23 cellular contexts compared by ENCODE assay signal in the genomic region with DNA sequence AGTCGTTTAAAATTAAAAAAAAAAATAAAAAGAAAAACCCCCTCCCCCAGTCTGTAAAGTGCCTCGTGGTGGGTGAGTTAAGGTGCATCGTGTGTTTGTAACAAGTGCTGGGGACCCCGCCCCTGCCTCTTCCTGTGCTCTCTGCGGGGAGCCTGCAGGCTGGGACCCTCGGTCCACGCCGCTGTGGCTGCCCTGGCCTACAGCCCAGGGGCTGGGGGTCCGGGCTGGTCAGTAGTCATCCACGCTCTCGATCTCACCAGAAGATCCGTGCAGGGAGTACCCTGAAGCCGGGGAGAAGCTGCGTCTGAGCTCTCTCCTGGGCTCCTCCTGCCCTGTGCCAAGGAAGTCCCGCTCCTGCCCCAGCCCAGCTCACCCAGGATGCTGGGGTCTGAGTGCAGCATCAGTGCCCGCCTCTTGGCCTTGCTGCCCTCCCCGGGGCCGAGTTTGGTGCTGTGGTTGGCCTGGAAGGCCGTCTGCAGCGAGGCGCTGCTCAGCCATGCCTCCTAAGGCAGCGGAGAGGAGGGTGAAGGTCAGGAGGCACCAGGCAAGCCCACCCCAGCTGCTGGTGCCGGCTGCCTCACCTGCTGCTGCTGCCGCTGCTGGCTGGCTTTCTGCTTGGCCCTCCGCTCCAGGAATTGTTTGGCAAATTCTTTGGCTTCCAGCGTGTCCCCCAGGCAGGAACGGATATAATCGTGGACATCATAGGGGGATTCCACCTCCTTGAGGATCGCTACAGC. TPM values are rescaled to one million over a fixed set of nuclear protein-coding genes. Genes with fewer than 3 reads are reported as not detected.
A peak's percentile ranks its signal among the peaks of the same experiment; 100 is the strongest.
DNase-seq lines count a peak whose midpoint lies in the region; FAIRE-seq and TF ChIP-seq lines count a peak whose summit lies in the region.
"Had no signal": no experiment of that assay in that cellular context is flagged by ENCODE, and none has a peak within 500 bp of the region (broad histone marks: within the 10 kb centered on the region; RNA-seq: fewer than 3 reads in every experiment).

No MANE protein-coding gene starts in this region.

- TF ChIP-seq POLR2A in GM12891 (IDR thresholded peaks at IDR 0.05; ENCODE audit: low read depth, low read length) (no peak), esophagus muscularis mucosa (IDR thresholded peaks at IDR 0.05; ENCODE audit: low read depth) (no peak)

- H3K9me3 Mint-ChIP-seq in T-helper 2 cell treated with Interferon-gamma antibody and Interleukin-4, amounts not matched to agents 5 μg/mL and 100 μg/mL, for 36 hours = no peaks in the 10 kb centered on the region
- no peaks in the 10 kb centered on the region for H3K9me3 Mint-ChIP-seq in activated T-helper 2 cell treated with anti-CD3 and anti-CD28 coated beads, Interferon-gamma antibody, Interleukin-2, Interleukin-4, amounts not matched to agents 10 μg/mL and 5 μg/mL and 100 μg/mL, durations not matched to agents 14 hours and 24 hours and 36 hours
- no peaks in the 10 kb centered on the region for H3K9me3 Mint-ChIP-seq in neural progenitor cell
- H3K9me3 Mint-ChIP-seq: T-helper 1 cell treated with Interleukin-12 subunit alpha and Interleukin-12 subunit beta and Interleukin-4 antibody, amounts not matched to agents 30 μg/mL and 1 μg/mL, for 36 hours had no signal

- H3K4me1 Mint-ChIP-seq in T-helper 2 cell treated with Interferon-gamma antibody and Interleukin-4, amounts not matched to agents 5 μg/mL and 100 μg/mL, for 36 hours (ENCODE audit: low read depth) = peaks cover 9% of the 10 kb centered on the region
- peaks cover 7% of the 10 kb centered on the region for H3K4me1 Mint-ChIP-seq in activated T-helper 2 cell treated with anti-CD3 and anti-CD28 coated beads, Interferon-gamma antibody, Interleukin-2, Interleukin-4, amounts not matched to agents 10 μg/mL and 5 μg/mL and 100 μg/mL, durations not matched to agents 14 hours and 24 hours and 36 hours (ENCODE audit: low read depth)
- peaks cover 4% of the 10 kb centered on the region for H3K4me1 Mint-ChIP-seq in neural progenitor cell

- TF ChIP-seq CTCF in neural progenitor cell (IDR thresholded peaks at IDR 0.05) (no peak), esophagus muscularis mucosa (IDR thresholded peaks at IDR 0.05) (no peak)

- intact Hi-C loops in activated T-helper 2 cell treated with anti-CD3 and anti-CD28 coated beads, Interferon-gamma antibody, Interleukin-2, Interleukin-4, amounts not matched to agents 10 μg/mL and 5 μg/mL and 100 μg/mL, durations not matched to agents 14 hours and 24 hours and 36 hours (cut with micrococcal nuclease) = no loop called here
- intact Hi-C loops in esophagus muscularis mucosa (cut with DNase I) = no loop called here

- no peak overlapping the region for H2AFZ ChIP-seq in neural progenitor cell (replicated peaks)

- no peak for TF ChIP-seq EP300 in esophagus muscularis mucosa (IDR thresholded peaks at IDR 0.05)

- no peak for DNase-seq in T-helper 2 cell treated with Interferon-gamma antibody and Interleukin-4, amounts not matched to agents 5 μg/mL and 100 μg/mL, for 36 hours (ENCODE audit: low spot score)
- DNase-seq in T-helper 2 cell (no peak), GM12891 (ENCODE audit: insufficient read length, low spot score) (peak; percentile 25), neural progenitor cell (ENCODE audit: low spot score) (no peak), esophagus muscularis mucosa (ENCODE audit: extremely low spot score) (no peak), SIG-M5 (lab: John Stamatoyannopoulos, UW) (no peak), KG1 (lab: John Stamatoyannopoulos, UW) (no peak)
- DNase-seq in activated T-helper 2 cell treated with anti-CD3 and anti-CD28 coated beads, Interferon-gamma antibody, Interleukin-2, Interleukin-4, amounts not matched to agents 10 μg/mL and 5 μg/mL and 100 μg/mL, durations not matched to agents 14 hours and 24 hours and 36 hours (ENCODE audit: low spot score) = no peak
- DNase-seq: activated CD4-positive, CD25-positive, alpha-beta regulatory T cell; activated gamma-delta T cell treated with Interleukin-2 at 50 U/mL for 16 hours; C1 segment of cervical spinal cord; foreskin melanocyte; NCI-H1694; NCI-H2227 treated with DMSO at 0.1 percent for 48 hours; RPMI8226 had no signal

- H3K27me3 Mint-ChIP-seq in T-helper 2 cell treated with Interferon-gamma antibody and Interleukin-4, amounts not matched to agents 5 μg/mL and 100 μg/mL, for 36 hours (ENCODE audit: low read depth) = no peaks in the 10 kb centered on the region
- H3K27me3 Mint-ChIP-seq in activated T-helper 2 cell treated with anti-CD3 and anti-CD28 coated beads, Interferon-gamma antibody, Interleukin-2, Interleukin-4, amounts not matched to agents 10 μg/mL and 5 μg/mL and 100 μg/mL, durations not matched to agents 14 hours and 24 hours and 36 hours (ENCODE audit: low read depth) = no peaks in the 10 kb centered on the region
- peaks cover 3% of the 10 kb centered on the region for H3K27me3 Mint-ChIP-seq in neural progenitor cell (ENCODE audit: insufficient read depth, low read depth)

- peaks cover 37% of the 10 kb centered on the region for H3K36me3 Mint-ChIP-seq in T-helper 2 cell treated with Interferon-gamma antibody and Interleukin-4, amounts not matched to agents 5 μg/mL and 100 μg/mL, for 36 hours (ENCODE audit: low read depth)
- peaks cover 48% of the 10 kb centered on the region for H3K36me3 Mint-ChIP-seq in activated T-helper 2 cell treated with anti-CD3 and anti-CD28 coated beads, Interferon-gamma antibody, Interleukin-2, Interleukin-4, amounts not matched to agents 10 μg/mL and 5 μg/mL and 100 μg/mL, durations not matched to agents 14 hours and 24 hours and 36 hours (ENCODE audit: low read depth)
- H3K36me3 Mint-ChIP-seq in neural progenitor cell = peaks cover 12% of the 10 kb centered on the region

- H3K4me3 ChIP-seq in neural progenitor cell (no peak overlapping the region), esophagus muscularis mucosa (no peak overlapping the region)
- H3K4me3 ChIP-seq: body of pancreas, coronary artery, HAP-1, prostate gland had no signal

- H3K4me2 ChIP-seq in neural progenitor cell = no peak overlapping the region

- H3K27me3 ChIP-seq in neural progenitor cell = no peaks in the 10 kb centered on the region
- H3K27me3 ChIP-seq in esophagus muscularis mucosa = no peaks in the 10 kb centered on the region
- H3K27me3 ChIP-seq: body of pancreas had no signal

- WGBS in esophagus muscularis mucosa = 81% methylated on average over 28 of the region's 29 CpGs

- H3F3A ChIP-seq in neural progenitor cell (ENCODE audit: low read depth) = peaks cover 51% of the 10 kb centered on the region

- H3K9ac ChIP-seq in neural progenitor cell = no peak overlapping the region

- H3K9me3 ChIP-seq in neural progenitor cell (ENCODE audit: low read depth) = no peaks in the 10 kb centered on the region
- H3K9me3 ChIP-seq in esophagus muscularis mucosa = no peaks in the 10 kb centered on the region
- H3K9me3 ChIP-seq: body of pancreas, HAP-1, prostate gland had no signal

- H3K4me1 ChIP-seq in neural progenitor cell (no peaks in the 10 kb centered on the region), esophagus muscularis mucosa (peaks cover 9 to 45% (median 42%) of the 10 kb centered on the region in 4 donors)
- H3K4me1 ChIP-seq: body of pancreas, HAP-1 had no signal

- H3K27ac Mint-ChIP-seq in T-helper 2 cell treated with Interferon-gamma antibody and Interleukin-4, amounts not matched to agents 5 μg/mL and 100 μg/mL, for 36 hours = peak overlapping the region; percentile 26
- H3K27ac Mint-ChIP-seq in activated T-helper 2 cell treated with anti-CD3 and anti-CD28 coated beads, Interferon-gamma antibody, Interleukin-2, Interleukin-4, amounts not matched to agents 10 μg/mL and 5 μg/mL and 100 μg/mL, durations not matched to agents 14 hours and 24 hours and 36 hours = no peak overlapping the region
- H3K27ac Mint-ChIP-seq in neural progenitor cell = no peak overlapping the region
- H3K27ac Mint-ChIP-seq: T-helper 1 cell treated with Interleukin-12 subunit alpha and Interleukin-12 subunit beta and Interleukin-4 antibody, amounts not matched to agents 30 μg/mL and 1 μg/mL, for 36 hours had no signal

- H3K27ac ChIP-seq in neural progenitor cell (peak overlapping the region; percentile 58), esophagus muscularis mucosa (replicated peaks in 1 of 4) (peak overlapping the region in 2 of 4 donors; percentile 75 to 100)

- H3K4me3 Mint-ChIP-seq in T-helper 2 cell treated with Interferon-gamma antibody and Interleukin-4, amounts not matched to agents 5 μg/mL and 100 μg/mL, for 36 hours = no peak overlapping the region
- peak overlapping the region; percentile 2 for H3K4me3 Mint-ChIP-seq in activated T-helper 2 cell treated with anti-CD3 and anti-CD28 coated beads, Interferon-gamma antibody, Interleukin-2, Interleukin-4, amounts not matched to agents 10 μg/mL and 5 μg/mL and 100 μg/mL, durations not matched to agents 14 hours and 24 hours and 36 hours (ENCODE audit: low read depth)
- H3K4me3 Mint-ChIP-seq in neural progenitor cell = no peak overlapping the region
- H3K4me3 Mint-ChIP-seq: T-helper 1 cell treated with Interleukin-12 subunit alpha and Interleukin-12 subunit beta and Interleukin-4 antibody, amounts not matched to agents 30 μg/mL and 1 μg/mL, for 36 hours had no signal

- H3K36me3 ChIP-seq in neural progenitor cell = no peaks in the 10 kb centered on the region
- peaks cover 72 to 100% (median 98%) of the 10 kb centered on the region in 4 donors for H3K36me3 ChIP-seq in esophagus muscularis mucosa

- H3K79me2 ChIP-seq in neural progenitor cell (ENCODE audit: low read depth) = no peaks in the 10 kb centered on the region

- no peak for FAIRE-seq in GM12891 (lab: Jason Lieb, UNC)

- H4K20me1 ChIP-seq in neural progenitor cell (ENCODE audit: low read depth) = peaks cover 70% of the 10 kb centered on the region

RNA-seq across cellular contexts. Expression of gene GNB2, which starts 8.1 kb away (rescaled TPM):
- polyA plus RNA-seq in GM12891 (2012; ENCODE audit: low read depth, missing spikeins) = 97.5 TPM
- 221 and 224 TPM in 2 replicates for total RNA-seq in activated T-helper 2 cell treated with anti-CD3 and anti-CD28 coated beads, Interferon-gamma antibody, Interleukin-2, Interleukin-4, amounts not matched to agents 10 μg/mL and 5 μg/mL and 100 μg/mL, durations not matched to agents 14 hours and 24 hours and 36 hours
- total RNA-seq in neural progenitor cell (ENCODE audit: low replicate concordance) (54.3 and 110 TPM in 2 replicates), esophagus muscularis mucosa (100 to 1,000 TPM; 150 to 229 (median 218) TPM)

RNA-seq across cellular contexts. Expression of gene GIGYF1, which starts 12.4 kb away (rescaled TPM):
- polyA plus RNA-seq in GM12891 (2012; ENCODE audit: low read depth, missing spikeins) = 19.0 TPM
- 51.0 and 53.9 TPM in 2 replicates for total RNA-seq in activated T-helper 2 cell treated with anti-CD3 and anti-CD28 coated beads, Interferon-gamma antibody, Interleukin-2, Interleukin-4, amounts not matched to agents 10 μg/mL and 5 μg/mL and 100 μg/mL, durations not matched to agents 14 hours and 24 hours and 36 hours
- 24.2 and 64.5 TPM in 2 replicates for total RNA-seq in neural progenitor cell (ENCODE audit: low replicate concordance)
- 10 to 100 TPM; 19.5 to 33.5 (median 30.9) TPM for total RNA-seq in esophagus muscularis mucosa

RNA-seq across cellular contexts. Expression of gene POP7, which starts 24.3 kb away (rescaled TPM):
- 54.4 TPM for polyA plus RNA-seq in GM12891 (2012; ENCODE audit: low read depth, missing spikeins)
- 67.6 and 68.7 TPM in 2 replicates for total RNA-seq in activated T-helper 2 cell treated with anti-CD3 and anti-CD28 coated beads, Interferon-gamma antibody, Interleukin-2, Interleukin-4, amounts not matched to agents 10 μg/mL and 5 μg/mL and 100 μg/mL, durations not matched to agents 14 hours and 24 hours and 36 hours
- total RNA-seq in neural progenitor cell (ENCODE audit: low replicate concordance) = 19.4 and 55.1 TPM in 2 replicates
- total RNA-seq in esophagus muscularis mucosa = 10 to 100 TPM; 27.0 to 51.3 (median 43.7) TPM

RNA-seq across cellular contexts. Expression of gene ACTL6B, which starts 25.4 kb away (rescaled TPM):
- polyA plus RNA-seq in GM12891 (2012; ENCODE audit: low read depth, missing spikeins) = not detected
- total RNA-seq in activated T-helper 2 cell treated with anti-CD3 and anti-CD28 coated beads, Interferon-gamma antibody, Interleukin-2, Interleukin-4, amounts not matched to agents 10 μg/mL and 5 μg/mL and 100 μg/mL, durations not matched to agents 14 hours and 24 hours and 36 hours = not detected in 2 replicates
- total RNA-seq in neural progenitor cell (ENCODE audit: low replicate concordance) (not detected in 2 replicates), esophagus muscularis mucosa (not detected)
- total RNA-seq: A172, left lobe of liver, LHCN-M2 had no signal

RNA-seq across cellular contexts. Expression of gene EPO, which starts 38.6 kb away (rescaled TPM):
- not detected for polyA plus RNA-seq in GM12891 (2012; ENCODE audit: low read depth, missing spikeins)
- 0.14 TPM in 1 of 2 replicates, not detected in the other for total RNA-seq in activated T-helper 2 cell treated with anti-CD3 and anti-CD28 coated beads, Interferon-gamma antibody, Interleukin-2, Interleukin-4, amounts not matched to agents 10 μg/mL and 5 μg/mL and 100 μg/mL, durations not matched to agents 14 hours and 24 hours and 36 hours
- total RNA-seq in neural progenitor cell (ENCODE audit: low replicate concordance) (0.09 and 0.58 TPM in 2 replicates), esophagus muscularis mucosa (not detected)
- total RNA-seq: A172 had no signal
